In genomic region chr9:72614057-72614456, GRCh38 we compare ENCODE assay signal across 23 cellular contexts.
"Had no signal": no experiment of that assay in that cellular context is flagged by ENCODE, and none has a peak within 500 bp of the region (broad histone marks: within the 10 kb centered on the region; RNA-seq: fewer than 3 reads in every experiment).

No MANE protein-coding gene starts in this region.

- H3K4me3 ChIP-seq: coronary artery, dorsolateral prefrontal cortex, gastrocnemius medialis, neural progenitor cell, prostate gland, skin epidermis, suprapubic skin, tibial artery, upper lobe of left lung, uterus had no signal

- H3K4me2 ChIP-seq: neural progenitor cell had no signal

- H3K27ac ChIP-seq: coronary artery, dorsolateral prefrontal cortex, gastrocnemius medialis, neural progenitor cell, parathyroid adenoma, prostate gland, skin epidermis, suprapubic skin, tibial artery, upper lobe of left lung, uterus had no signal

- H3K9me3 ChIP-seq: gastrocnemius medialis, prostate gland, suprapubic skin, tibial artery, upper lobe of left lung, uterus had no signal

- H3K79me2 ChIP-seq: parathyroid adenoma had no signal

- H2AFZ ChIP-seq: neural progenitor cell, parathyroid adenoma had no signal

- H3K27me3 ChIP-seq: dorsolateral prefrontal cortex, gastrocnemius medialis, neural progenitor cell, suprapubic skin, tibial artery, upper lobe of left lung, uterus had no signal

- H3K9ac ChIP-seq: neural progenitor cell, parathyroid adenoma had no signal

- H3K36me3 ChIP-seq: gastrocnemius medialis, neural progenitor cell, prostate gland, suprapubic skin, tibial artery, upper lobe of left lung, uterus had no signal

- ATAC-seq: esophagus mucosa; gastrocnemius medialis; left lobe of liver; natural killer cell treated with Interleukin-12 subunit alpha and Interleukin-12 subunit beta and Interleukin-15 and Interleukin-18, amount 100 ng/mL, for 72 hours; sciatic nerve had no signal

- H3K4me1 ChIP-seq: gastrocnemius medialis, parathyroid adenoma, prostate gland, suprapubic skin, upper lobe of left lung, uterus had no signal

- DNase-seq: central memory CD4-positive, alpha-beta T cell; dorsolateral prefrontal cortex; effector CD8-positive, alpha-beta T cell; gastrocnemius medialis; kidney; mammary epithelial cell; nucleus accumbens; retina; stimulated activated CD4-positive, alpha-beta T cell treated with anti-CD3 and anti-CD28 coated beads, Interleukin-12 subunit alpha, Interleukin-12 subunit beta, amount 100 ng/mL, for 4 hours; stimulated activated naive CD4-positive, alpha-beta T cell treated with Interleukin-2 at 50 U/mL for 16 hours; tibial artery; upper lobe of left lung; uterus had no signal

- FAIRE-seq: kidney had no signal
